Comparison of ENCODE assay signal across 19 cellular contexts in genomic region chr4:124459922-124460301, GRCh38.
DNase-seq lines count a peak whose midpoint lies in the region; ATAC-seq, FAIRE-seq and TF ChIP-seq lines count a peak whose summit lies in the region.
"Had no signal": no experiment of that assay in that cellular context is flagged by ENCODE, and none has a peak within 500 bp of the region (broad histone marks: within the 10 kb centered on the region; RNA-seq: fewer than 3 reads in every experiment).

No MANE protein-coding gene starts in this region.

- H3K36me3 ChIP-seq in left ventricle myocardium inferior (no peaks in the 10 kb centered on the region), H1 (ENCODE audit: control insufficient read depth in 2 of 4, insufficient read depth in 4 of 4, low read length in 3 of 4) (peaks cover 0 to 4% (median 0%) of the 10 kb centered on the region in 4 experiments; a peak in 2 of 8 replicates), keratinocyte (ENCODE audit: control insufficient read depth in 2 of 2, extremely low read depth in 1 of 2, insufficient read depth in 2 of 2, low read length in 2 of 2) (no peaks in the 10 kb centered on the region)

- no peak for DNase-seq in left ventricle myocardium inferior
- no peak for DNase-seq in left ventricle myocardium superior
- no peak for DNase-seq in H1 (ENCODE audit: low read depth in 1 of 2, low spot score in 2 of 2)
- no peak for DNase-seq in keratinocyte (ENCODE audit: low read depth, low spot score)
- DNase-seq in smooth muscle cell of the brain vasculature (ENCODE audit: low read depth, low spot score) = peak; percentile 28
- DNase-seq in putamen (ENCODE audit: low spot score) = no peak
- DNase-seq in hepatic stellate cell (ENCODE audit: low spot score) = no peak
- DNase-seq: activated CD4-positive, alpha-beta T cell treated with anti-CD3 and anti-CD28 coated beads, Interleukin-2, amount 50 U/mL, for 48 hours; activated naive CD8-positive, alpha-beta T cell treated with anti-CD3 and anti-CD28 coated beads, Interleukin-2, amount 10 ng/mL, durations not matched to agents 7 days and 5 days; activated T-cell treated with anti-CD3 and anti-CD28 coated beads, Interleukin-2, amount 50 U/mL, for 48 hours; CD4-positive, alpha-beta memory T cell; NCI-H526; SK-N-SH; stimulated activated CD4-positive, alpha-beta T cell treated with anti-CD3 and anti-CD28 coated beads, Interleukin-1b, Interleukin-23, amount 100 ng/mL, for 48 hours; testis had no signal

- no peak overlapping the region for H3K14ac ChIP-seq in H1 (ENCODE audit: insufficient read length)

- no peak overlapping the region for H2BK20ac ChIP-seq in H1 (ENCODE audit: low read length)

- POLR2A ChIA-PET in H1 (lab: Charles Lee; ENCODE audit: partially characterized antibody) = interaction anchor here (0.7 kb wide), 2 partner anchors 11 to 24 kb away, joined by 3 read pairs; no protein-coding TSS in a partner anchor

- H3K4me3 ChIP-seq in left ventricle myocardium inferior (peak overlapping the region; percentile 22), H1 (ENCODE audit: extremely low read depth in 1 of 4, insufficient read depth in 2 of 4, low read depth in 3 of 4, low read length in 4 of 4) (peak overlapping the region in 1 of 4 experiments; percentile 29; a peak in 1 of 8 replicates), keratinocyte (ENCODE audit: control insufficient read depth in 2 of 3, extremely low read depth in 1 of 3, insufficient read depth in 2 of 3, low read depth in 1 of 3, low read length in 3 of 3) (no peak overlapping the region)
- H3K4me3 ChIP-seq: testis had no signal

- TF ChIP-seq RAD21 in H1 (IDR thresholded peaks at IDR 0.05 in 1 of 2, conservative IDR thresholded peaks at IDR 0.05 in 1 of 2; ENCODE audit: low read depth in 2 of 2, low read length in 2 of 2) = no peak

- H4K8ac ChIP-seq in H1 (ENCODE audit: extremely low read depth, insufficient read depth, low read length) = no peak overlapping the region

- no peaks in the 10 kb centered on the region for H3K9me1 ChIP-seq in keratinocyte (ENCODE audit: control insufficient read depth, extremely low read depth, insufficient read depth, low read length)

- H3K27me3 ChIP-seq in left ventricle myocardium inferior (ENCODE audit: low read depth) (no peaks in the 10 kb centered on the region), H1 (replicated peaks in 1 of 4; ENCODE audit: control insufficient read depth in 3 of 4, extremely low read depth in 1 of 4, insufficient read depth in 3 of 4, low read length in 3 of 4) (no peaks in the 10 kb centered on the region), keratinocyte (ENCODE audit: control insufficient read depth, extremely low read depth, insufficient read depth, low read length) (no peaks in the 10 kb centered on the region)
- H3K27me3 ChIP-seq: testis had no signal

- no peak overlapping the region for H4K91ac ChIP-seq in H1 (replicated peaks; ENCODE audit: insufficient read length, low read length)

- H3K79me2 ChIP-seq in H1 (ENCODE audit: control insufficient read depth in 1 of 2, insufficient read depth in 2 of 2, low read length in 2 of 2) = no peaks in the 10 kb centered on the region
- no peaks in the 10 kb centered on the region for H3K79me2 ChIP-seq in keratinocyte (ENCODE audit: control insufficient read depth, insufficient read depth, low read length)

- TF ChIP-seq POLR2A in H1 (IDR thresholded peaks at IDR 0.05; ENCODE audit: control extremely low read depth in 1 of 2, low read depth in 2 of 2, low read length in 2 of 2) = no peak

- no peak for TF ChIP-seq CTCF in left ventricle myocardium inferior (IDR thresholded peaks at IDR 0.05; ENCODE audit: borderline replicate concordance)
- TF ChIP-seq CTCF in H1 (IDR thresholded peaks at IDR 0.05; ENCODE audit: control extremely low read depth in 1 of 3, insufficient read depth in 1 of 3, low read depth in 1 of 3, low read length in 3 of 3) = no peak
- no peak for TF ChIP-seq CTCF in keratinocyte (optimal IDR thresholded peaks at IDR 0.05 in 1 of 3, IDR thresholded peaks at IDR 0.05 in 1 of 3, conservative IDR thresholded peaks at IDR 0.05 in 1 of 3; ENCODE audit: extremely low read depth in 1 of 3, insufficient read depth in 2 of 3, low read length in 3 of 3)

- no peak overlapping the region for H2BK15ac ChIP-seq in H1 (ENCODE audit: low read length)

- H3K9ac ChIP-seq in H1 (replicated peaks in 1 of 4; ENCODE audit: extremely low read depth in 1 of 4, low read depth in 3 of 4, low read length in 3 of 4) (peak overlapping the region in 1 of 4 experiments; percentile 49; a peak in 1 of 7 replicates), keratinocyte (ENCODE audit: control insufficient read depth, extremely low read depth, insufficient read depth, low read length) (no peak overlapping the region)
- H3K9ac ChIP-seq: SK-N-SH had no signal

- H2AK5ac ChIP-seq in H1 (ENCODE audit: low read depth, low read length) = no peak overlapping the region

- no peak overlapping the region for H2BK120ac ChIP-seq in H1 (replicated peaks; ENCODE audit: low read depth, low read length)

- no peak overlapping the region for H3K56ac ChIP-seq in H1 (replicated peaks; ENCODE audit: insufficient read length, low read depth, low read length)

- H4K5ac ChIP-seq in H1 (ENCODE audit: insufficient read length, low read depth, low read length) = no peak overlapping the region

- no peak overlapping the region for H3K18ac ChIP-seq in H1 (ENCODE audit: extremely low read depth, low read length)

- FAIRE-seq in H1 (lab: Jason Lieb, UNC) (peak; percentile 7), keratinocyte (lab: Jason Lieb, UNC) (no peak)
- FAIRE-seq: colon, frontal cortex had no signal

- no peak overlapping the region; the same call in 1 of the 2 replicates for H2BK5ac ChIP-seq in H1 (ENCODE audit: low read depth, low read length)

- peak overlapping the region; percentile 45; the same call in 1 of the 2 replicates for H2BK12ac ChIP-seq in H1 (ENCODE audit: low read depth, low read length)

- peak overlapping the region; percentile 17 for H3K27ac ChIP-seq in left ventricle myocardium inferior (replicated peaks)
- peak overlapping the region; percentile 50; the same call in 1 of the 2 replicates for H3K27ac ChIP-seq in H1 (ENCODE audit: low read depth, low read length)
- no peak overlapping the region for H3K27ac ChIP-seq in keratinocyte (ENCODE audit: control insufficient read depth, insufficient read depth, low read length)
- H3K27ac ChIP-seq: 22Rv1, testis had no signal

- no peaks in the 10 kb centered on the region for H3K23me2 ChIP-seq in H1 (ENCODE audit: low read depth, low read length)

- H3K4ac ChIP-seq in H1 (replicated peaks; ENCODE audit: insufficient read length, low read depth, low read length) = no peak overlapping the region

- H3K9me3 ChIP-seq in left ventricle myocardium inferior (replicated peaks) = peaks cover 34% of the 10 kb centered on the region
- H3K9me3 ChIP-seq in H1 (ENCODE audit: insufficient read depth in 2 of 2, low read depth in 1 of 2, low read length in 1 of 2) = peaks cover 19 to 21% of the 10 kb centered on the region in 2 experiments
- H3K9me3 ChIP-seq in keratinocyte (ENCODE audit: control insufficient read depth, low read depth, low read length) = peaks cover 2% of the 10 kb centered on the region
- H3K9me3 ChIP-seq: SK-N-SH, testis had no signal

- peaks cover 5% of the 10 kb centered on the region for H3K4me1 ChIP-seq in left ventricle myocardium inferior
- peaks cover 0 to 12% (median 9%) of the 10 kb centered on the region in 4 experiments; a peak in 6 of 7 replicates for H3K4me1 ChIP-seq in H1 (replicated peaks in 1 of 4; ENCODE audit: control insufficient read depth in 3 of 4, insufficient read depth in 4 of 4, low read length in 3 of 4)
- no peaks in the 10 kb centered on the region for H3K4me1 ChIP-seq in keratinocyte (ENCODE audit: control insufficient read depth, extremely low read depth, insufficient read depth, low read length)
- H3K4me1 ChIP-seq: testis had no signal

- ATAC-seq in left ventricle myocardium superior = no peak
- no peak for ATAC-seq in HG03521 (IDR thresholded peaks at IDR 0.05; ENCODE audit: unreplicated experiment)

- CTCF ChIA-PET in H1 (lab: Charles Lee; ENCODE audit: partially characterized antibody) = interaction anchor here (1.4 kb wide), 1 partner anchor 22 kb away, joined by 3 read pairs; no protein-coding TSS in a partner anchor

- intact Hi-C loops in left ventricle myocardium inferior (cut with micrococcal nuclease) = no loop called here
- intact Hi-C loops in left ventricle myocardium superior (cut with micrococcal nuclease) = no loop called here

- 18% methylated on average over 5 of the region's 5 CpGs; no CpG with 5 or more reads in 1 of the 2 experiments for WGBS in H1 (ENCODE audit: extremely low coverage in 1 of 2, insufficient coverage in 1 of 2, insufficient read length in 1 of 2, insufficient replicate concordance in 2 of 2, low coverage in 1 of 2, low lambda C conversion rate in 2 of 2, missing lambda C conversion rate in 1 of 2), 2 experiments

- H3K79me1 ChIP-seq in H1 (ENCODE audit: low read depth, low read length) = no peaks in the 10 kb centered on the region

- H3K4me2 ChIP-seq in H1 (ENCODE audit: insufficient read depth in 1 of 2, low read depth in 2 of 2, low read length in 2 of 2) (peak overlapping the region; percentile 15 to 31; a peak in 3 of 4 replicates), keratinocyte (ENCODE audit: control insufficient read depth, extremely low read depth, insufficient read depth, low read depth, low read length) (no peak overlapping the region)
- H3K4me2 ChIP-seq: SK-N-SH had no signal

- 0 out of 3 replicates have a peak, but pooled peaks of 1 of the 2 experiments have one; percentile 43 for TF ChIP-seq EP300 in H1 (IDR thresholded peaks at IDR 0.05; ENCODE audit: borderline replicate concordance in 1 of 2, low read depth in 2 of 2, low read length in 2 of 2)

- H3K23ac ChIP-seq in H1 (ENCODE audit: insufficient read length) = no peak overlapping the region

- dilution Hi-C loops in keratinocyte (cut with MboI; ENCODE audit: extremely low pct_ligation_motif_present, low sequenced_read_pairs) = no loop called here

- H2AFZ ChIP-seq in H1 (ENCODE audit: low read length) (no peak overlapping the region), keratinocyte (ENCODE audit: control insufficient read depth, low read length) (peak overlapping the region; percentile 58)

- H4K20me1 ChIP-seq in H1 (replicated peaks in 1 of 2; ENCODE audit: control insufficient read depth in 1 of 2, insufficient read depth in 2 of 2, low read length in 2 of 2) (no peaks in the 10 kb centered on the region), keratinocyte (ENCODE audit: control insufficient read depth, extremely low read depth, insufficient read depth, low read length) (no peaks in the 10 kb centered on the region)

TF ChIP-seq in H1, 55 proteins besides CTCF, POLR2A, EP300 and RAD21 (continues in another document):
- TF ChIP-seq MAFK (IDR thresholded peaks at IDR 0.05; ENCODE audit: low read depth, low read length) (no peak), BRCA1 (IDR thresholded peaks at IDR 0.05; ENCODE audit: low read depth, low read length) (no peak), SIX5 (IDR thresholded peaks at IDR 0.05; ENCODE audit: low read depth, low read length) (no peak), RFX5 (IDR thresholded peaks at IDR 0.05; ENCODE audit: borderline replicate concordance, low read depth, low read length) (no peak), SP1 (IDR thresholded peaks at IDR 0.05; ENCODE audit: low read depth, low read length) (no peak), CREB1 (IDR thresholded peaks at IDR 0.05) (no peak), RBBP5 (IDR thresholded peaks at IDR 0.05; ENCODE audit: borderline replicate concordance, low read depth, low read length) (no peak)
